9 cellular contexts compared by ENCODE assay signal in genomic region chr3:23830869-23831484, GRCh38. TPM values are rescaled to one million over a fixed set of nuclear protein-coding genes. Genes with fewer than 3 reads are reported as not detected.
DNase-seq lines count a peak whose midpoint lies in the region; ATAC-seq and TF ChIP-seq lines count a peak whose summit lies in the region.
"Had no signal": no experiment of that assay in that cellular context is flagged by ENCODE, and none has a peak within 500 bp of the region (broad histone marks: within the 10 kb centered on the region; RNA-seq: fewer than 3 reads in every experiment).

No MANE protein-coding gene starts in this region.

- TF ChIP-seq CTCF in GM10248 (IDR thresholded peaks at IDR 0.05; ENCODE audit: control extremely low read depth, extremely low read depth, low read depth, missing control alignments): no peak

- no peaks in the 10 kb centered on the region for H3K27me3 Mint-ChIP-seq in activated CD8-positive, alpha-beta T cell treated with anti-CD3 and anti-CD28 coated beads, Interleukin-2, amount 10 ng/mL, durations not matched to agents 7 days and 5 days (ENCODE audit: low read depth)
- H3K27me3 Mint-ChIP-seq in naive thymus-derived CD8-positive, alpha-beta T cell: no peaks in the 10 kb centered on the region
- H3K27me3 Mint-ChIP-seq: type B pancreatic cell had no signal

- peaks cover 21% of the 10 kb centered on the region for H3K4me1 Mint-ChIP-seq in activated CD8-positive, alpha-beta T cell treated with anti-CD3 and anti-CD28 coated beads, Interleukin-2, amount 10 ng/mL, durations not matched to agents 7 days and 5 days (ENCODE audit: low read depth)
- H3K4me1 Mint-ChIP-seq in naive thymus-derived CD8-positive, alpha-beta T cell: peaks cover 17 to 75% (median 58%) of the 10 kb centered on the region in 4 donors

- peaks cover 6% of the 10 kb centered on the region for H3K36me3 Mint-ChIP-seq in activated CD8-positive, alpha-beta T cell treated with anti-CD3 and anti-CD28 coated beads, Interleukin-2, amount 10 ng/mL, durations not matched to agents 7 days and 5 days (ENCODE audit: low read depth)
- peaks cover 0 to 5% (median 0%) of the 10 kb centered on the region in 3 donors for H3K36me3 Mint-ChIP-seq in naive thymus-derived CD8-positive, alpha-beta T cell

- ATAC-seq in GM19438 (IDR thresholded peaks at IDR 0.05; ENCODE audit: low read depth, unreplicated experiment) (peak; percentile 62), HG03045 (IDR thresholded peaks at IDR 0.05; ENCODE audit: unreplicated experiment) (peak; percentile 84)
- peak; percentile 65 for ATAC-seq in activated CD8-positive, alpha-beta T cell treated with anti-CD3 and anti-CD28 coated beads, Interleukin-2, amount 10 ng/mL, durations not matched to agents 7 days and 5 days
- no peak for ATAC-seq in naive thymus-derived CD8-positive, alpha-beta T cell

- DNase-seq in GM10248 (ENCODE audit: extremely low spot score) (peak; percentile 58), SK-N-DZ (ENCODE audit: low spot score) (no peak), RPMI8226 (no peak), ureter (ENCODE audit: low spot score) (no peak)
- no peak for DNase-seq in activated CD8-positive, alpha-beta T cell treated with anti-CD3 and anti-CD28 coated beads, Interleukin-2, amount 10 ng/mL, durations not matched to agents 7 days and 5 days
- DNase-seq in naive thymus-derived CD8-positive, alpha-beta T cell: no peak

- no peaks in the 10 kb centered on the region for H3K9me3 Mint-ChIP-seq in activated CD8-positive, alpha-beta T cell treated with anti-CD3 and anti-CD28 coated beads, Interleukin-2, amount 10 ng/mL, durations not matched to agents 7 days and 5 days (ENCODE audit: insufficient read depth)
- H3K9me3 Mint-ChIP-seq in naive thymus-derived CD8-positive, alpha-beta T cell: no peaks in the 10 kb centered on the region
- H3K9me3 Mint-ChIP-seq: type B pancreatic cell had no signal

- CTCF ChIA-PET in GM10248 (lab: Yijun Ruan, JAX): interaction anchor here (0.8 to 2.6 kb wide), 7 partner anchors 9 to 58 kb away, joined by 3 to 9 read pairs (median 6); no protein-coding TSS in a partner anchor
- CTCF ChIA-PET in activated CD8-positive, alpha-beta T cell treated with anti-CD3 and anti-CD28 coated beads, Interleukin-2, amount 10 ng/mL, durations not matched to agents 7 days and 5 days (lab: Charles Lee): interaction anchor here (0.9 to 2.3 kb wide), 3 partner anchors 9 to 58 kb away, joined by 3 to 6 read pairs (median 3); no protein-coding TSS in a partner anchor

- POLR2A ChIA-PET in GM10248 (lab: Yijun Ruan, JAX): interaction anchor here (0.6 to 1.7 kb wide), 4 partner anchors 19 to 453 kb away, joined by 3 to 6 read pairs (median 4); no protein-coding TSS in a partner anchor
- POLR2A ChIA-PET in activated CD8-positive, alpha-beta T cell treated with anti-CD3 and anti-CD28 coated beads, Interleukin-2, amount 10 ng/mL, durations not matched to agents 7 days and 5 days (lab: Charles Lee): interaction anchor here (0.9 to 3.2 kb wide), 2 partner anchors 10 to 86 kb away, joined by 4 to 11 read pairs; partner anchors contain the start of genes NKIRAS1 and RPL15
- POLR2A ChIA-PET in naive thymus-derived CD8-positive, alpha-beta T cell (lab: Charles Lee): interaction anchor here (0.5 to 0.9 kb wide), 2 partner anchors 86 to 1613 kb away, joined by 3 to 4 read pairs; partner anchors contain the start of genes NKIRAS1 and RPL15

- H3K27ac Mint-ChIP-seq in activated CD8-positive, alpha-beta T cell treated with anti-CD3 and anti-CD28 coated beads, Interleukin-2, amount 10 ng/mL, durations not matched to agents 7 days and 5 days: no peak overlapping the region
- peak overlapping the region in 3 of 10 donors; percentile 11 to 64 (median 40) for H3K27ac Mint-ChIP-seq in naive thymus-derived CD8-positive, alpha-beta T cell
- H3K27ac Mint-ChIP-seq: type B pancreatic cell had no signal

- H3K4me3 Mint-ChIP-seq in activated CD8-positive, alpha-beta T cell treated with anti-CD3 and anti-CD28 coated beads, Interleukin-2, amount 10 ng/mL, durations not matched to agents 7 days and 5 days: no peak overlapping the region
- H3K4me3 Mint-ChIP-seq in naive thymus-derived CD8-positive, alpha-beta T cell: no peak overlapping the region
- H3K4me3 Mint-ChIP-seq: type B pancreatic cell had no signal

RNA-seq across cellular contexts. Expression of gene UBE2E1, which starts 25.2 kb away (rescaled TPM):
- 10 to 100 TPM; 54.0 to 54.9 TPM for total RNA-seq in activated CD8-positive, alpha-beta T cell treated with anti-CD3 and anti-CD28 coated beads, Interleukin-2, amount 10 ng/mL, durations not matched to agents 7 days and 5 days
- polyA plus RNA-seq in SK-N-DZ (2014; cell fraction: cytosol; rRNA removed): 161 and 178 TPM in 2 replicates
- polyA plus RNA-seq in SK-N-DZ (2014; cell fraction: nucleus; rRNA removed): 128 and 165 TPM in 2 replicates
- total RNA-seq in naive thymus-derived CD8-positive, alpha-beta T cell: 10 to 100 TPM; 57.0 to 65.6 TPM
- polyA plus RNA-seq in naive thymus-derived CD8-positive, alpha-beta T cell: 10 to 100 TPM in 1 of 3 donors, 1 to 10 TPM in 2; 5.6 to 14.7 (median 9.8) TPM
- total RNA-seq in ureter: 107 TPM

Comparison
In these comparisons a context has a peak if more than half of its experiments do, and no peak if none do; other contexts are left out.
1. ATAC-seq: peak in GM19438 (single experiment), HG03045 (single experiment) and activated CD8-positive, alpha-beta T cell treated with anti-CD3 and anti-CD28 coated beads, Interleukin-2, amount 10 ng/mL, durations not matched to agents 7 days and 5 days (single experiment); none in naive thymus-derived CD8-positive, alpha-beta T cell (0 of 2).